In the genomic region with DNA sequence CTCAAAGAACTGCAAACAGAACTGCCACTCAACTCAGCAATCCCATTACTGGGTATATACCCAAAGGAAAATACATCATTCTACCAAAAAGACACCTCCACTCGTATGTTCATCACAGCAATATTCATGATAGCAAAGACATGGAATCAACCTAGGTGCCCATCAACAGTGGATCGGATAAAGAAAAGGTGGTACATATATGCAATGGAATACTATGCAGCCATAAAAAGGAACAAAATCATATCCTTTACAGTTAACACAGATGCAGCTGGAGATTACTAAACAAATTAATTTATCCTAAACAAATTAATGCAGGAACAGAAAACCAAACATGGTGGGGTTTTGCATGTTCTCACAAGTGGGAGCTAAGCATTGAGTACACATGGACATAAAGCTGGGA, we compare ENCODE assay signal across 34 cellular contexts.
"Had no signal": no experiment of that assay in that cellular context is flagged by ENCODE, and none has a peak within 500 bp of the region (broad histone marks: within the 10 kb centered on the region; RNA-seq: fewer than 3 reads in every experiment).

No MANE protein-coding gene starts in this region.

- H3K27me3 Mint-ChIP-seq: activated B cell treated with CpG ODN at 0.5 μM for 24 hours; activated naive CD8-positive, alpha-beta T cell; brain; central memory CD8-positive, alpha-beta T cell had no signal

- H3K36me3 Mint-ChIP-seq: activated CD4-positive, alpha-beta memory T cell treated with anti-CD3 and anti-CD28 coated beads for 36 hours; activated naive CD4-positive, alpha-beta T cell treated with anti-CD3 and anti-CD28 coated beads, Interleukin-2, amount 10 ng/mL, durations not matched to agents 7 days and 5 days; activated naive CD4-positive, alpha-beta T cell treated with anti-CD3 and anti-CD28 coated beads, Interleukin-2, amount 50 U/mL, for 24 hours; activated naive CD8-positive, alpha-beta T cell; activated naive CD8-positive, alpha-beta T cell treated with anti-CD3 and anti-CD28 coated beads, Interleukin-2, amount 10 ng/mL, durations not matched to agents 7 days and 5 days had no signal

- H3K9me3 ChIP-seq: ascending aorta had no signal

- DNase-seq: activated B cell treated with CpG ODN at 0.5 μM for 24 hours; activated CD4-positive, alpha-beta memory T cell treated with anti-CD3 and anti-CD28 coated beads for 36 hours; activated CD4-positive, alpha-beta T cell treated with anti-CD3 and anti-CD28 coated beads for 4 hours; activated CD4-positive, alpha-beta T cell treated with anti-CD3 and anti-CD28 coated beads, Interleukin-2, amount 10 ng/mL, durations not matched to agents 24 days and 14 days; activated CD4-positive, alpha-beta T cell treated with anti-CD3 and anti-CD28 coated beads, Interleukin-2, amount 50 U/mL, for 1 hour; activated CD4-positive, alpha-beta T cell treated with anti-CD3 and anti-CD28 coated beads, Interleukin-2, amount 50 U/mL, for 4 hours; activated CD4-positive, CD25-positive, alpha-beta regulatory T cell treated with anti-CD3 and anti-CD28 coated beads, Interleukin-2, amount 50 U/mL, for 72 hours; activated CD8-positive, alpha-beta memory T cell treated with anti-CD3 and anti-CD28 coated beads, Interleukin-2, amount 50 U/mL, for 4 hours; activated CD8-positive, alpha-beta T cell treated with anti-CD3 and anti-CD28 coated beads for 36 hours; activated gamma-delta T cell; activated naive CD4-positive, alpha-beta T cell treated with anti-CD3 and anti-CD28 coated beads, Interleukin-2, amount 10 ng/mL, durations not matched to agents 7 days and 5 days; activated naive CD4-positive, alpha-beta T cell treated with Interleukin-2 at 50 U/mL for 16 hours; activated naive CD8-positive, alpha-beta T cell treated with anti-CD3 and anti-CD28 coated beads, Interleukin-2, amount 10 ng/mL, durations not matched to agents 7 days and 5 days; activated naive CD8-positive, alpha-beta T cell treated with anti-CD3 and anti-CD28 coated beads, Interleukin-2, amount 50 U/mL, for 24 hours; activated T-cell treated with anti-CD3 and anti-CD28 coated beads for 4 hours; activated T-cell treated with anti-CD3 and anti-CD28 coated beads, Interleukin-2, amount 50 U/mL, for 1 hour; activated T-cell treated with anti-CD3 and anti-CD28 coated beads, Interleukin-2, amount 50 U/mL, for 4 hours; activated T-cell treated with anti-CD3 and anti-CD28 coated beads, Interleukin-2, amount 50 U/mL, for 72 hours; amygdala; anterior cingulate cortex; caudate nucleus; cerebellar nuclear complex; T-helper 2 cell; T-helper 9 cell had no signal

- H3K4me3 ChIP-seq: ascending aorta, cardiac muscle cell had no signal

- ATAC-seq: activated CD8-positive, alpha-beta T cell treated with anti-CD3 and anti-CD28 coated beads for 36 hours; activated naive CD8-positive, alpha-beta T cell treated with anti-CD3 and anti-CD28 coated beads, Interleukin-2, amount 50 U/mL, for 24 hours; activated T-cell treated with anti-CD3 and anti-CD28 coated beads, Interleukin-2, amount 50 U/mL, for 4 hours; activated T-cell treated with anti-CD3 and anti-CD28 coated beads, Interleukin-2, amount 50 U/mL, for 72 hours; activated T-helper 17 cell treated with anti-CD3 and anti-CD28 coated beads, Interleukin-2, amount 50 U/mL, for 72 hours had no signal

- H3K27ac Mint-ChIP-seq: activated B cell treated with CpG ODN at 0.5 μM for 24 hours; activated CD4-positive, alpha-beta memory T cell treated with anti-CD3 and anti-CD28 coated beads for 36 hours; activated CD4-positive, alpha-beta T cell treated with anti-CD3 and anti-CD28 coated beads, Interleukin-2, amount 10 ng/mL, durations not matched to agents 24 days and 14 days; activated CD8-positive, alpha-beta T cell treated with anti-CD3 and anti-CD28 coated beads for 36 hours; activated naive CD4-positive, alpha-beta T cell treated with anti-CD3 and anti-CD28 coated beads, Interleukin-2, amount 10 ng/mL, durations not matched to agents 7 days and 5 days; activated naive CD4-positive, alpha-beta T cell treated with anti-CD3 and anti-CD28 coated beads, Interleukin-2, amount 50 U/mL, for 24 hours; activated naive CD8-positive, alpha-beta T cell; activated naive CD8-positive, alpha-beta T cell treated with anti-CD3 and anti-CD28 coated beads, Interleukin-2, amount 50 U/mL, for 24 hours; activated T-cell treated with anti-CD3 and anti-CD28 coated beads, Interleukin-2, amount 50 U/mL, for 72 hours; activated T-helper 1 cell treated with anti-CD3 and anti-CD28 coated beads, Interleukin-12 subunit alpha, Interleukin-12 subunit beta, Interleukin-2, Interleukin-4 antibody, amounts not matched to agents 30 ng/mL and 10 ng/mL and 1 ng/mL, durations not matched to agents 14 hours and 24 hours and 36 hours; activated T-helper 17 cell treated with anti-CD3 and anti-CD28 coated beads, Interleukin-2, amount 50 U/mL, for 72 hours; T-helper 2 cell treated with Interferon-gamma antibody and Interleukin-4, amounts not matched to agents 5 μg/mL and 100 μg/mL, for 36 hours had no signal

- H3K4me1 Mint-ChIP-seq: activated naive CD4-positive, alpha-beta T cell treated with anti-CD3 and anti-CD28 coated beads, Interleukin-2, amount 50 U/mL, for 24 hours; activated T-helper 17 cell treated with anti-CD3 and anti-CD28 coated beads, Interleukin-2, amount 50 U/mL, for 72 hours had no signal

- H3K36me3 ChIP-seq: cardiac muscle cell had no signal

- H3K27me3 ChIP-seq: ascending aorta, cardiac muscle cell had no signal

- H3K4me3 Mint-ChIP-seq: activated B cell treated with CpG ODN at 0.5 μM for 24 hours; activated CD4-positive, alpha-beta memory T cell treated with anti-CD3 and anti-CD28 coated beads for 36 hours; activated CD4-positive, alpha-beta T cell treated with anti-CD3 and anti-CD28 coated beads, Interleukin-2, amount 10 ng/mL, durations not matched to agents 24 days and 14 days; activated CD8-positive, alpha-beta T cell treated with anti-CD3 and anti-CD28 coated beads for 36 hours; activated naive CD4-positive, alpha-beta T cell treated with anti-CD3 and anti-CD28 coated beads, Interleukin-2, amount 10 ng/mL, durations not matched to agents 7 days and 5 days; activated naive CD4-positive, alpha-beta T cell treated with anti-CD3 and anti-CD28 coated beads, Interleukin-2, amount 50 U/mL, for 24 hours; activated naive CD8-positive, alpha-beta T cell; activated naive CD8-positive, alpha-beta T cell treated with anti-CD3 and anti-CD28 coated beads, Interleukin-2, amount 10 ng/mL, durations not matched to agents 7 days and 5 days; activated naive CD8-positive, alpha-beta T cell treated with anti-CD3 and anti-CD28 coated beads, Interleukin-2, amount 50 U/mL, for 24 hours; activated T-cell treated with anti-CD3 and anti-CD28 coated beads, Interleukin-2, amount 50 U/mL, for 4 hours; activated T-cell treated with anti-CD3 and anti-CD28 coated beads, Interleukin-2, amount 50 U/mL, for 72 hours; activated T-helper 1 cell treated with anti-CD3 and anti-CD28 coated beads, Interleukin-12 subunit alpha, Interleukin-12 subunit beta, Interleukin-2, Interleukin-4 antibody, amounts not matched to agents 30 ng/mL and 10 ng/mL and 1 ng/mL, durations not matched to agents 14 hours and 24 hours and 36 hours; activated T-helper 17 cell treated with anti-CD3 and anti-CD28 coated beads, Interleukin-2, amount 50 U/mL, for 72 hours; central memory CD8-positive, alpha-beta T cell; T-helper 2 cell treated with Interferon-gamma antibody and Interleukin-4, amounts not matched to agents 5 μg/mL and 100 μg/mL, for 36 hours had no signal

- H3K9me3 Mint-ChIP-seq: activated naive CD4-positive, alpha-beta T cell treated with anti-CD3 and anti-CD28 coated beads, Interleukin-2, amount 50 U/mL, for 24 hours; activated T-cell treated with anti-CD3 and anti-CD28 coated beads, Interleukin-2, amount 50 U/mL, for 4 hours; central memory CD8-positive, alpha-beta T cell had no signal

- H3K27ac ChIP-seq: ascending aorta, cardiac muscle cell, VCaP had no signal
